11 cellular contexts compared by ENCODE assay signal in genomic region chr2:26123426-26123825, GRCh38.
"Had no signal": no experiment of that assay in that cellular context is flagged by ENCODE, and none has a peak within 500 bp of the region (broad histone marks: within the 10 kb centered on the region; RNA-seq: fewer than 3 reads in every experiment).

No MANE protein-coding gene starts in this region.

- ATAC-seq: activated CD8-positive, alpha-beta T cell treated with anti-CD3 and anti-CD28 coated beads for 36 hours had no signal

- H3K9me3 ChIP-seq: stomach had no signal

- H3K27ac Mint-ChIP-seq: activated naive CD4-positive, alpha-beta T cell treated with anti-CD3 and anti-CD28 coated beads, Interleukin-2, amount 10 ng/mL, durations not matched to agents 7 days and 5 days had no signal

- H3K27ac ChIP-seq: hepatocyte, stomach had no signal

- H3K36me3 Mint-ChIP-seq: naive B cell had no signal

- H3K4me3 Mint-ChIP-seq: activated CD8-positive, alpha-beta T cell treated with anti-CD3 and anti-CD28 coated beads for 36 hours; activated naive CD4-positive, alpha-beta T cell treated with anti-CD3 and anti-CD28 coated beads, Interleukin-2, amount 10 ng/mL, durations not matched to agents 7 days and 5 days; naive B cell had no signal

- DNase-seq: activated CD8-positive, alpha-beta T cell treated with anti-CD3 and anti-CD28 coated beads for 36 hours; activated naive CD4-positive, alpha-beta T cell treated with anti-CD3 and anti-CD28 coated beads, Interleukin-2, amount 10 ng/mL, durations not matched to agents 7 days and 5 days; central memory CD4-positive, alpha-beta T cell; cortex of kidney; effector memory CD4-positive, alpha-beta T cell; kidney glomerular epithelial cell; naive B cell; stimulated activated CD4-positive, alpha-beta T cell treated with anti-CD3 and anti-CD28 coated beads, Interleukin-4, amount 100 ng/mL, for 24 hours; stomach; T1000 had no signal

- H3K4me3 ChIP-seq: hepatocyte, stomach had no signal

- H3K27me3 Mint-ChIP-seq: activated CD8-positive, alpha-beta T cell treated with anti-CD3 and anti-CD28 coated beads for 36 hours; activated naive CD4-positive, alpha-beta T cell treated with anti-CD3 and anti-CD28 coated beads, Interleukin-2, amount 10 ng/mL, durations not matched to agents 7 days and 5 days; naive B cell had no signal

- H3K9me3 Mint-ChIP-seq: activated CD8-positive, alpha-beta T cell treated with anti-CD3 and anti-CD28 coated beads for 36 hours; activated naive CD4-positive, alpha-beta T cell treated with anti-CD3 and anti-CD28 coated beads, Interleukin-2, amount 10 ng/mL, durations not matched to agents 7 days and 5 days; naive B cell had no signal

- H3K27me3 ChIP-seq: hepatocyte, stomach had no signal
